In the genomic region with DNA sequence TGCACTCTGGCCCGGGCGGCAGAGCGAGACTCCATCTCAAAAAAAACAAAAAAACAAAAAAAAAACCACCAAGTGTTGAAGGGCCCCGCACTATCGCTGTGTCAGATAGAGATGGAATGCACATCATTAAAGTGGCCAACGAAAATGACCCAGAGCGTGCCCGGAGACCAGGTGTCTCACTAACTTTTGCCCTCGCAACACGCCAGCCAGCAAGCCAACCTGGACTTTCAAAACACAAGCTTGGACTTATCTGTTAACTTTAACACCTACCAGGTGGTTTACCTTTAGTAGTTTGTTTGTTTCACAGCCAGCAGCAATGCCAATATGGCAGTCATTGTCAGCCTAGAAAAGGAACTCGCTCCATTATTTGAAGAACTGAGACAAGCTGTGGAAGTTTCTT, we compare ENCODE assay signal across 23 cellular contexts. TPM values are rescaled to one million over a fixed set of nuclear protein-coding genes. Genes with fewer than 3 reads are reported as not detected.
DNase-seq lines count a peak whose midpoint lies in the region; ATAC-seq, FAIRE-seq and TF ChIP-seq lines count a peak whose summit lies in the region.
"Had no signal": no experiment of that assay in that cellular context is flagged by ENCODE, and none has a peak within 500 bp of the region (broad histone marks: within the 10 kb centered on the region; RNA-seq: fewer than 3 reads in every experiment).

No MANE protein-coding gene starts in this region.

- TF ChIP-seq POLR2A in K562 (conservative IDR thresholded peaks at IDR 0.05) (no peak), spleen (IDR thresholded peaks at IDR 0.05) (no peak)

- FAIRE-seq in K562 (lab: Jason Lieb, UNC), result no peak
- FAIRE-seq: A204.1, GM12878, H54 had no signal

- WGBS in K562 (ENCODE audit: insufficient coverage, low coverage, missing lambda C conversion rate), result 18% methylated on average over 11 of the region's 11 CpGs
- WGBS in spleen, 5 donors, result 93 to 98% (median 95%) methylated on average over 11 of the region's 11 CpGs

- no peaks in the 10 kb centered on the region for H4K20me1 ChIP-seq in K562 (replicated peaks; ENCODE audit: control insufficient read depth, insufficient read depth, low read length)
- H4K20me1 ChIP-seq: BLaER1 had no signal

- H2AFZ ChIP-seq in K562 (ENCODE audit: low read depth, low read length), result 0 out of 2 replicates have a peak overlapping the region, but pooled peaks have one; percentile 50

- CTCF ChIA-PET in K562 (lab: Yijun Ruan, JAX; ENCODE audit: low intra/inter-chr PET ratio), result no interaction called here

- H3K4me1 ChIP-seq in K562 (replicated peaks in 1 of 2; ENCODE audit: control insufficient read depth in 2 of 2, insufficient read depth in 2 of 2, low read length in 2 of 2), result peaks cover 4 to 8% of the 10 kb centered on the region in 2 experiments; a peak in 4 of 5 replicates
- H3K4me1 ChIP-seq in spleen, result peaks cover 0 to 13% (median 0%) of the 10 kb centered on the region in 6 donors
- H3K4me1 ChIP-seq: Caco-2, HAP-1 had no signal

- H3K27ac ChIP-seq in K562 (ENCODE audit: extremely low read depth, low read depth, low read length) (no peak overlapping the region), spleen (no peak overlapping the region), substantia nigra (ENCODE audit: low read depth, low read length, poor library complexity, severe bottlenecking) (no peak overlapping the region)
- H3K27ac ChIP-seq: 22Rv1, BLaER1, C4-2B had no signal

- no TSS peak for BruUV-seq in K562 (replicated peaks; lab: Mats Ljungman, UMichigan)

- peaks cover 6 to 33% of the 10 kb centered on the region in 2 experiments; a peak in 3 of 5 replicates for H3K27me3 ChIP-seq in K562 (ENCODE audit: control insufficient read depth in 2 of 2, insufficient read depth in 2 of 2, low read length in 2 of 2)
- H3K27me3 ChIP-seq in spleen (replicated peaks in 1 of 7), result no peaks in the 10 kb centered on the region
- H3K27me3 ChIP-seq: BLaER1 had no signal

- no peak for TF ChIP-seq RAD21 in K562 (CRISPR knock-in tag; conservative IDR thresholded peaks at IDR 0.05 in 1 of 2, IDR thresholded peaks at IDR 0.05 in 1 of 2)

- peak; percentile 39 for DNase-seq in activated effector memory CD4-positive, alpha-beta T cell treated with anti-CD3 and anti-CD28 coated beads, Interleukin-2, amount 50 U/mL, for 16 hours
- no peak for DNase-seq in activated effector memory CD4-positive, alpha-beta T cell treated with Interleukin-2 at 50 U/mL for 16 hours
- no peak for DNase-seq in K562 (ENCODE audit: extremely low read depth in 1 of 4, low spot score in 3 of 4)
- peak; percentile 12 for DNase-seq in islet precursor cell
- peak; percentile 39 for DNase-seq in spleen
- DNase-seq in stimulated activated CD4-positive, alpha-beta T cell treated with anti-CD3 and anti-CD28 coated beads, Interleukin-4, amount 100 ng/mL, for 24 hours, result no peak
- DNase-seq in substantia nigra (lab: John Stamatoyannopoulos, UW), result no peak
- DNase-seq: Caco-2; CD4-positive, CD25-positive, alpha-beta regulatory T cell; CD8-positive, alpha-beta T cell; DMS153; DND-41; GDM1; GOT3; HFFc6 had no signal

- H3K4me2 ChIP-seq in K562 (ENCODE audit: insufficient read depth, low read length), result no peak overlapping the region
- H3K4me2 ChIP-seq: BLaER1 had no signal

- H3K36me3 ChIP-seq in K562 (ENCODE audit: control insufficient read depth, insufficient read depth, low read length), result no peaks in the 10 kb centered on the region
- H3K36me3 ChIP-seq in spleen, result peaks cover 0 to 9% (median 0%) of the 10 kb centered on the region in 6 donors
- H3K36me3 ChIP-seq: BLaER1, HAP-1 had no signal

- POLR2A ChIA-PET in K562 (lab: Yijun Ruan, JAX), result interaction anchor here (0.6 to 1.2 kb wide), 3 partner anchors 15 to 1287 kb away, joined by 3 read pairs; no protein-coding TSS in a partner anchor

- H3K79me2 ChIP-seq in K562 (ENCODE audit: control insufficient read depth, insufficient read depth, low read length), result no peaks in the 10 kb centered on the region

- H3K4me3 ChIP-seq in K562, result no peak overlapping the region
- H3K4me3 ChIP-seq in spleen, result no peak overlapping the region
- H3K4me3 ChIP-seq: BLaER1, GM12878, HAP-1 had no signal

- no peak overlapping the region for H3K9ac ChIP-seq in K562 (ENCODE audit: insufficient read depth in 1 of 2, low read depth in 2 of 2, low read length in 2 of 2)
- H3K9ac ChIP-seq: BLaER1 had no signal

- in situ Hi-C loops in K562 (cut with MboI), result no loop called here

- intact Hi-C loops in K562 (cut with micrococcal nuclease), result no loop called here
- intact Hi-C loops in spleen (cut with DNase I; ENCODE audit: low total_unique reads), result no loop called here

- H3K9me3 ChIP-seq in K562 (replicated peaks; ENCODE audit: control insufficient read depth, insufficient read depth, low read depth, low read length), result no peaks in the 10 kb centered on the region
- H3K9me3 ChIP-seq in spleen, result no peaks in the 10 kb centered on the region
- H3K9me3 ChIP-seq: Caco-2, HAP-1 had no signal

- ATAC-seq in K562, result no peak
- no peak for ATAC-seq in GM21390 (IDR thresholded peaks at IDR 0.05; ENCODE audit: unreplicated experiment)
- ATAC-seq: CD8-positive, alpha-beta T cell; GM12878 had no signal

- no peak for TF ChIP-seq CTCF in K562 (IDR thresholded peaks at IDR 0.05 in 2 of 3, conservative IDR thresholded peaks at IDR 0.05 in 1 of 3; ENCODE audit: insufficient read depth in 2 of 3, low read depth in 1 of 3, low read length in 3 of 3)
- no peak for TF ChIP-seq CTCF in spleen (IDR thresholded peaks at IDR 0.05 in 8 of 11, conservative IDR thresholded peaks at IDR 0.05 in 3 of 11)

- H3K9me1 ChIP-seq in K562 (ENCODE audit: control insufficient read depth, insufficient read depth, low read length), result no peaks in the 10 kb centered on the region

- TF ChIP-seq EP300 in K562 (IDR thresholded peaks at IDR 0.05; ENCODE audit: low read length), result no peak

TF ChIP-seq in K562, 482 proteins besides CTCF, POLR2A, EP300 and RAD21:
- no peak for TF ChIP-seq FIP1L1 (IDR thresholded peaks at IDR 0.05; ENCODE audit: low read depth, low read length, poor library complexity, severe bottlenecking)

RNA-seq across cellular contexts. Expression of gene FAM174B, which starts 28.6 kb away (rescaled TPM):
- 13.4 and 14.9 TPM in 2 replicates for total RNA-seq in K562 (2011; cell fraction: chromatin; rRNA removed; ENCODE audit: low replicate concordance)
- total RNA-seq in K562 (2011; cell fraction: nucleolus; rRNA removed), result 3.0 and 7.9 TPM in 2 replicates
- 3.4 and 4.8 TPM in 2 replicates for total RNA-seq in K562 (2011; cell fraction: nucleoplasm; rRNA removed)
- 1.1 TPM in 1 of 2 replicates, not detected in the other for total RNA-seq in K562 (2014; rRNA removed)
- total RNA-seq in K562 (2014; rRNA removed; fragmentation: Illumina TruSeq; extraction: Trizol), result 2.4 and 2.6 TPM in 2 replicates
- total RNA-seq in K562 (2015; rRNA removed; fragmentation: Illumina TruSeq; extraction: Trizol), result 1.8 and 2.2 TPM in 2 replicates
- 1.7 and 2.2 TPM in 2 replicates for total RNA-seq in K562 (2021)
- polyA plus RNA-seq in K562 (2011; rRNA removed), result 1.4 and 2.2 TPM in 2 replicates
- 0.49 and 1.8 TPM in 2 replicates for polyA plus RNA-seq in K562 (2011; cell fraction: cytosol; rRNA removed)
- 1.6 and 6.0 TPM in 2 replicates for polyA plus RNA-seq in K562 (2011; cell fraction: nucleus; rRNA removed)
- polyA plus RNA-seq in K562 (2012), result 1.6 and 1.7 TPM in 2 replicates
- polyA plus RNA-seq in K562 (2014; fragmentation: Illumina TruSeq; extraction: Trizol), result 0.43 and 1.5 TPM in 2 replicates
- polyA plus RNA-seq in K562 (2014; fragmentation: Nextera tagmentation; extraction: Ambion mirVana), result under 1 TPM; 0.39 to 0.48 TPM
- 1.3 and 2.7 TPM in 2 replicates for polyA plus RNA-seq in K562 (2014; rRNA removed)
- polyA minus RNA-seq in K562 (2011; rRNA and poly(A)+ RNA removed), result 1.2 and 1.9 TPM in 2 replicates
- polyA minus RNA-seq in K562 (2011; cell fraction: cytosol; rRNA and poly(A)+ RNA removed), result 3.0 TPM in 1 of 2 replicates, not detected in the other
- polyA minus RNA-seq in K562 (2011; cell fraction: nucleus; rRNA and poly(A)+ RNA removed), result 2.3 and 4.6 TPM in 2 replicates
- 10 to 100 TPM in 4 of 7 donors, 1 to 10 TPM in 3; 7.4 to 17.9 (median 11.2) TPM for total RNA-seq in spleen
- polyA plus RNA-seq in spleen, result 1 to 10 TPM; 2.1 to 4.8 (median 3.9) TPM

Comparison
In these comparisons a context has a peak if more than half of its experiments do, and no peak if none do; other contexts are left out.
1. DNase-seq: peak in activated effector memory CD4-positive, alpha-beta T cell treated with anti-CD3 and anti-CD28 coated beads, Interleukin-2, amount 50 U/mL, for 16 hours (single experiment), islet precursor cell (single experiment) and spleen (single experiment); none in activated effector memory CD4-positive, alpha-beta T cell treated with Interleukin-2 at 50 U/mL for 16 hours (single experiment), K562 (0 of 4), stimulated activated CD4-positive, alpha-beta T cell treated with anti-CD3 and anti-CD28 coated beads, Interleukin-4, amount 100 ng/mL, for 24 hours (single experiment) and substantia nigra (0 of 49).